38 cellular contexts compared by ENCODE assay signal in the genomic region with DNA sequence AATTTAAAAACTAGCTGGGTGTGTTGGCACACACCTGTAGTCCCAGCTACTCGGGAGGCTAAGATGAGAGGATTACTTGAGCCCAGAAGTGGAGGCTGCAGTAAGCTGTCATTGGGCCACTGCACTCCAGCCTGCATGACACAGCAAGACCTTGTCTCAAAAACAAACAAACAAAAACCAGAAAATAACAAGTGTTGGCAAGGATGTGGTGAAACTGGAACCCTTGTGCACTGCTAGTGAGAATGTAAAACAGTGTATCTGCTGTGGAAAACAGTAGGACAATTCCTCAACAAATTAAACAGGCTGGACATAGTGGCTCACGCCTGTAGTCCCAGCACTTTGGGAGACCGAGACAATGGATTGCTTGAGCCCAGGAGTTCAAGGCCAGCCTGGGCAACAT. TPM values are rescaled to one million over a fixed set of nuclear protein-coding genes. Genes with fewer than 3 reads are reported as not detected.
"Had no signal": no experiment of that assay in that cellular context is flagged by ENCODE, and none has a peak within 500 bp of the region (broad histone marks: within the 10 kb centered on the region; RNA-seq: fewer than 3 reads in every experiment).

No MANE protein-coding gene starts in this region.

- ATAC-seq: activated CD8-positive, alpha-beta T cell treated with anti-CD3 and anti-CD28 coated beads for 36 hours; activated naive CD4-positive, alpha-beta T cell treated with anti-CD3 and anti-CD28 coated beads, Interleukin-2, amount 50 U/mL, for 72 hours; activated T-helper 17 cell treated with anti-CD3 and anti-CD28 coated beads, Interleukin-2, amount 50 U/mL, for 72 hours; body of pancreas had no signal

- H3K27me3 Mint-ChIP-seq: activated B cell treated with CpG ODN at 0.5 μM for 24 hours; activated CD4-positive, alpha-beta memory T cell treated with anti-CD3 and anti-CD28 coated beads for 36 hours; activated CD4-positive, alpha-beta T cell treated with anti-CD3 and anti-CD28 coated beads, Interleukin-2, amount 10 ng/mL, durations not matched to agents 24 days and 14 days; activated CD8-positive, alpha-beta T cell treated with anti-CD3 and anti-CD28 coated beads for 36 hours; activated naive CD8-positive, alpha-beta T cell treated with anti-CD3 and anti-CD28 coated beads, Interleukin-2, amount 10 ng/mL, durations not matched to agents 7 days and 5 days; activated T-helper 17 cell treated with anti-CD3 and anti-CD28 coated beads, Interleukin-2, amount 50 U/mL, for 72 hours had no signal

- H3K4me3 ChIP-seq: adrenal gland, body of pancreas, breast epithelium had no signal

- H3K27ac ChIP-seq: adrenal gland, body of pancreas, brain microvascular endothelial cell, breast epithelium, VCaP had no signal

- DNase-seq: activated B cell treated with CpG ODN at 0.5 μM for 24 hours; activated CD4-positive, alpha-beta memory T cell treated with anti-CD3 and anti-CD28 coated beads for 36 hours; activated CD4-positive, alpha-beta T cell treated with anti-CD3 and anti-CD28 coated beads for 4 hours; activated CD4-positive, alpha-beta T cell treated with anti-CD3 and anti-CD28 coated beads, Interleukin-2, amount 10 ng/mL, durations not matched to agents 24 days and 14 days; activated CD4-positive, alpha-beta T cell treated with anti-CD3 and anti-CD28 coated beads, Interleukin-2, amount 50 U/mL, for 1 hour; activated CD4-positive, alpha-beta T cell treated with anti-CD3 and anti-CD28 coated beads, Interleukin-2, amount 50 U/mL, for 4 hours; activated CD4-positive, CD25-positive, alpha-beta regulatory T cell treated with anti-CD3 and anti-CD28 coated beads, Interleukin-2, amount 50 U/mL, for 72 hours; activated CD8-positive, alpha-beta memory T cell treated with anti-CD3 and anti-CD28 coated beads, Interleukin-2, amount 50 U/mL, for 4 hours; activated CD8-positive, alpha-beta T cell treated with anti-CD3 and anti-CD28 coated beads for 36 hours; activated effector memory CD4-positive, alpha-beta T cell treated with anti-CD3 and anti-CD28 coated beads, Interleukin-2, amount 50 U/mL, for 16 hours; activated gamma-delta T cell treated with Interleukin-2 at 50 U/mL for 16 hours; activated naive CD4-positive, alpha-beta T cell; activated naive CD4-positive, alpha-beta T cell treated with anti-CD3 and anti-CD28 coated beads for 36 hours; activated naive CD4-positive, alpha-beta T cell treated with anti-CD3 and anti-CD28 coated beads, Interleukin-2, amount 50 U/mL, for 16 hours; activated naive CD8-positive, alpha-beta T cell treated with anti-CD3 and anti-CD28 coated beads, Interleukin-2, amount 10 ng/mL, durations not matched to agents 7 days and 5 days; activated T-cell treated with anti-CD3 and anti-CD28 coated beads for 4 hours; activated T-cell treated with anti-CD3 and anti-CD28 coated beads, Interleukin-2, amount 50 U/mL, for 1 hour; adrenal gland; amniotic stem cell; aorta; body of pancreas; brain microvascular endothelial cell; central memory CD4-positive, alpha-beta T cell; SW 1271; T-helper 1 cell; T-helper 2 cell; T-helper 9 cell had no signal

- FAIRE-seq: astrocyte, TTC549 had no signal

- H3K9me3 ChIP-seq: adrenal gland, body of pancreas had no signal

- H3K27ac Mint-ChIP-seq: activated B cell treated with CpG ODN at 0.5 μM for 24 hours; activated CD4-positive, alpha-beta memory T cell treated with anti-CD3 and anti-CD28 coated beads for 36 hours; activated CD4-positive, alpha-beta T cell treated with anti-CD3 and anti-CD28 coated beads, Interleukin-2, amount 10 ng/mL, durations not matched to agents 24 days and 14 days; activated CD8-positive, alpha-beta T cell treated with anti-CD3 and anti-CD28 coated beads for 36 hours; activated naive CD4-positive, alpha-beta T cell treated with anti-CD3 and anti-CD28 coated beads for 36 hours; activated naive CD4-positive, alpha-beta T cell treated with anti-CD3 and anti-CD28 coated beads, Interleukin-2, amount 50 U/mL, for 72 hours; activated naive CD8-positive, alpha-beta T cell treated with anti-CD3 and anti-CD28 coated beads, Interleukin-2, amount 10 ng/mL, durations not matched to agents 7 days and 5 days; activated T-helper 1 cell treated with anti-CD3 and anti-CD28 coated beads, Interleukin-12 subunit alpha, Interleukin-12 subunit beta, Interleukin-2, Interleukin-4 antibody, amounts not matched to agents 30 ng/mL and 10 ng/mL and 1 ng/mL, durations not matched to agents 14 hours and 24 hours and 36 hours; activated T-helper 17 cell treated with anti-CD3 and anti-CD28 coated beads, Interleukin-2, amount 50 U/mL, for 72 hours; T-helper 1 cell treated with Interleukin-12 subunit alpha and Interleukin-12 subunit beta and Interleukin-4 antibody, amounts not matched to agents 30 μg/mL and 1 μg/mL, for 36 hours; T-helper 2 cell treated with Interferon-gamma antibody and Interleukin-4, amounts not matched to agents 5 μg/mL and 100 μg/mL, for 36 hours had no signal

- H3K4me3 Mint-ChIP-seq: activated B cell treated with CpG ODN at 0.5 μM for 24 hours; activated CD4-positive, alpha-beta memory T cell treated with anti-CD3 and anti-CD28 coated beads for 36 hours; activated CD4-positive, alpha-beta T cell treated with anti-CD3 and anti-CD28 coated beads, Interleukin-2, amount 10 ng/mL, durations not matched to agents 24 days and 14 days; activated CD8-positive, alpha-beta T cell treated with anti-CD3 and anti-CD28 coated beads for 36 hours; activated naive CD4-positive, alpha-beta T cell treated with anti-CD3 and anti-CD28 coated beads for 36 hours; activated naive CD8-positive, alpha-beta T cell treated with anti-CD3 and anti-CD28 coated beads, Interleukin-2, amount 10 ng/mL, durations not matched to agents 7 days and 5 days; activated T-helper 1 cell treated with anti-CD3 and anti-CD28 coated beads, Interleukin-12 subunit alpha, Interleukin-12 subunit beta, Interleukin-2, Interleukin-4 antibody, amounts not matched to agents 30 ng/mL and 10 ng/mL and 1 ng/mL, durations not matched to agents 14 hours and 24 hours and 36 hours; activated T-helper 17 cell treated with anti-CD3 and anti-CD28 coated beads, Interleukin-2, amount 50 U/mL, for 72 hours; T-helper 1 cell treated with Interleukin-12 subunit alpha and Interleukin-12 subunit beta and Interleukin-4 antibody, amounts not matched to agents 30 μg/mL and 1 μg/mL, for 36 hours; T-helper 2 cell treated with Interferon-gamma antibody and Interleukin-4, amounts not matched to agents 5 μg/mL and 100 μg/mL, for 36 hours had no signal

- H3K9me3 Mint-ChIP-seq: activated CD4-positive, alpha-beta T cell treated with anti-CD3 and anti-CD28 coated beads, Interleukin-2, amount 10 ng/mL, durations not matched to agents 24 days and 14 days; activated naive CD4-positive, alpha-beta T cell treated with anti-CD3 and anti-CD28 coated beads, Interleukin-2, amount 50 U/mL, for 72 hours had no signal

- H3K27me3 ChIP-seq: adrenal gland, body of pancreas, brain microvascular endothelial cell, breast epithelium had no signal

RNA-seq across cellular contexts. Expression of gene GDF5, which starts 29.8 kb away (rescaled TPM):
- total RNA-seq: activated B cell treated with CpG ODN at 0.5 μM for 24 hours; activated CD4-positive, alpha-beta memory T cell treated with anti-CD3 and anti-CD28 coated beads for 36 hours; activated CD4-positive, alpha-beta T cell treated with anti-CD3 and anti-CD28 coated beads, Interleukin-2, amount 10 ng/mL, durations not matched to agents 24 days and 14 days; activated CD8-positive, alpha-beta memory T cell treated with anti-CD3 and anti-CD28 coated beads for 36 hours; activated CD8-positive, alpha-beta T cell treated with anti-CD3 and anti-CD28 coated beads for 36 hours; activated naive CD4-positive, alpha-beta T cell treated with anti-CD3 and anti-CD28 coated beads for 36 hours; activated naive CD8-positive, alpha-beta T cell treated with anti-CD3 and anti-CD28 coated beads, Interleukin-2, amount 10 ng/mL, durations not matched to agents 7 days and 5 days; activated T-helper 1 cell treated with anti-CD3 and anti-CD28 coated beads, Interleukin-12 subunit alpha, Interleukin-12 subunit beta, Interleukin-2, Interleukin-4 antibody, amounts not matched to agents 30 ng/mL and 10 ng/mL and 1 ng/mL, durations not matched to agents 14 hours and 24 hours and 36 hours; activated T-helper 17 cell treated with anti-CD3 and anti-CD28 coated beads, Interleukin-2, amount 50 U/mL, for 72 hours; cardiac septum had no signal
